ENCODE assay signal across 9 cellular contexts in the genomic region with DNA sequence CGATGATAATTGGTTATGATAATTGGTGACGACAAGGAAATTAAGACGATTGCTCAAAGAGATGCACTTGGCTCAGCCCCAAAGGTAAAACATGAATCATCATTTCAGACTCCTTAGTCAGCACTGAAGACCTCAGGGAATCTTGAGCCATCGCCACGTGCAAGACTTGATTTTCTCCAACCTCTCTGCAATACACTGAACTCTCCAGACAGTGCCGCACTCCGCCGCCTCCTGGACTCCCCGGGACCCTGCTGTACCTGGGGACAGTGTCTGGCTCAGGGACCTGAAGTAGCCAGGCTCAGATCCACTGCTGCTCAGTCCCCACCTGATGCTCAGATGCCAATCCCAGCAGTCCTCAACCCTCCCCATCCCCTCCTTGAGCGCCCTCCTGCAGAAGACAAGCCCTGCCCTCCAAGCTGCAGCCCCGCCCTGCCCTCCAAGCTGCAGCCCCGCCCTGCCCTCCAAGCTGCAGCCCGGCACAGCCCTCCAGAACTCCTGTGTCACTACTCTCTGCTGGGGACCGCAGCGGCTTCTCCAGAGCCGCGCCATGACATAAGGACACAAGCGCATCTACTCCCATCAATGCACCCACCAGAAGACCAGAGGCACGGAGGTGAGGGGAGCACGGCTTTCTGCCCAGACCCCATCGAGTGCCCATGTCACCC. TPM values are rescaled to one million over a fixed set of nuclear protein-coding genes. Genes with fewer than 3 reads are reported as not detected.
DNase-seq lines count a peak whose midpoint lies in the region; ATAC-seq, FAIRE-seq and TF ChIP-seq lines count a peak whose summit lies in the region.
"Had no signal": no experiment of that assay in that cellular context is flagged by ENCODE, and none has a peak within 500 bp of the region (broad histone marks: within the 10 kb centered on the region; RNA-seq: fewer than 3 reads in every experiment).

No MANE protein-coding gene starts in this region.

- H3K27ac ChIP-seq in breast epithelium = peak overlapping the region; percentile 98

- TF ChIP-seq CTCF in GM20000 (IDR thresholded peaks at IDR 0.05; ENCODE audit: extremely low read depth, missing control alignments) (no peak), breast epithelium (IDR thresholded peaks at IDR 0.05) (peak in 1 of 3 donors; percentile 24)

- H3K36me3 ChIP-seq in breast epithelium = no peaks in the 10 kb centered on the region

- H3K27me3 ChIP-seq in breast epithelium = no peaks in the 10 kb centered on the region

- intact Hi-C loops in breast epithelium (cut with DNase I; ENCODE audit: low total_unique reads) = no loop called here

- no peaks in the 10 kb centered on the region for H3K9me3 ChIP-seq in breast epithelium

- DNase-seq in DMS79 treated with DMSO at 0.1 percent for 48 hours (lab: John Stamatoyannopoulos, UW) (peak; percentile 71), GM20000 (ENCODE audit: low spot score) (peak; percentile 34), RCC 7860 (ENCODE audit: low spot score) (peak; percentile 83), breast epithelium (ENCODE audit: low spot score in 2 of 2) (peak in 1 of 2 donors; percentile 63), islet precursor cell (peak; percentile 95), NCI-H1092 treated with DMSO at 0.1 percent for 48 hours (lab: John Stamatoyannopoulos, UW) (no peak)
- peak; percentile 48 for DNase-seq in stimulated activated CD4-positive, alpha-beta T cell treated with anti-CD3 and anti-CD28 coated beads, Interleukin-1b, Interleukin-23, amount 100 ng/mL, for 48 hours

- peak; percentile 10 for ATAC-seq in HG03558 (IDR thresholded peaks at IDR 0.05; ENCODE audit: extremely low read depth, unreplicated experiment)

- TF ChIP-seq POLR2A in breast epithelium (IDR thresholded peaks at IDR 0.05) = no peak

- peak overlapping the region; percentile 63 to 82 (median 78) for H3K4me3 ChIP-seq in breast epithelium

- peak; percentile 78 for FAIRE-seq in RCC 7860 (lab: Jason Lieb, UNC)
- FAIRE-seq: colon had no signal

- no peaks in the 10 kb centered on the region for H3K4me1 ChIP-seq in breast epithelium

RNA-seq across cellular contexts. Expression of gene TMEM18, which starts 1.1 kb away (rescaled TPM):
- 10 to 100 TPM; 17.7 to 34.6 (median 27.4) TPM for total RNA-seq in breast epithelium
